Comparison of ENCODE assay signal across 8 cellular contexts in the genomic region with DNA sequence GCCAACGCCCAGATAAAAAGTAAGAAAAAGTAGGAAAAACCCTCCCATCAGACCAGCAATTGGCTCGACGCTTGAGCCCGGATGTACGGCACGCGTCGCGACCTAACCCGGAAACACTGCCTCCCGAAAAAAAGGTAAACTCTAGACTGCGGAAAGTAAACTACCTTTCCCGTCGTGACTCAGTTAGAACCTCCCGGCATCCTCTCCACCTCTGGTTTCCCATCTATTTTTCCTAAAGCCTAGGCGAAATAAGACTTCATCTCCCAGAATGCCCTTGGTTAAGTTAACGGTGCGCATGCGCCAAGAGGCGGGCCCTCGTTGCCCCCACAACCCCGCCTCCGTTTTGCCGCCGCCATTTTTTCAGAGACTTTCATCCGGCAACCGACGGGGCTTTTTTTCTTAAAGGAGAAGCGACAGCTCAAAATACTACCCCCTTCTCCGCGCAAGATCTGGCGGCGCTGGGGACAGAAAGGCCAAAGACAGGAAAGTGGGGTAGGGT.
A peak's percentile ranks its signal among the peaks of the same experiment; 100 is the strongest.
DNase-seq lines count a peak whose midpoint lies in the region; ATAC-seq lines count a peak whose summit lies in the region.

No MANE protein-coding gene starts in this region.

- H3K9me3 Mint-ChIP-seq in memory B cell, result no peaks in the 10 kb centered on the region

- H3K4me3 Mint-ChIP-seq in memory B cell, result peak overlapping the region; percentile 96

- peak overlapping the region; percentile 100 for H3K27ac Mint-ChIP-seq in memory B cell

- 0 out of 2 replicates have a peak, but pooled peaks cover 7% of the 10 kb centered on the region for H3K36me3 ChIP-seq in HUES48 (ENCODE audit: control insufficient read depth, insufficient read depth, low read length)
- no peaks in the 10 kb centered on the region for H3K36me3 ChIP-seq in endocrine pancreas (ENCODE audit: control insufficient read depth, insufficient read depth, low read length)

- H3K4me1 ChIP-seq in HUES48 (ENCODE audit: control insufficient read depth, insufficient read depth, low read length) (0 out of 2 replicates have a peak, but pooled peaks cover 12% of the 10 kb centered on the region), endocrine pancreas (ENCODE audit: control insufficient read depth, insufficient read depth, low read length) (peaks cover 28% of the 10 kb centered on the region)

- H3K36me3 Mint-ChIP-seq in memory B cell, result peaks cover 1% of the 10 kb centered on the region

- H3K9me3 ChIP-seq in HUES48 (ENCODE audit: control insufficient read depth, insufficient read depth, low read length) (no peaks in the 10 kb centered on the region), endocrine pancreas (ENCODE audit: control insufficient read depth, low read length) (no peaks in the 10 kb centered on the region)

- peak overlapping the region; percentile 99 for H3K9ac ChIP-seq in HUES48 (ENCODE audit: low read depth, low read length)
- H3K9ac ChIP-seq in endocrine pancreas (ENCODE audit: control insufficient read depth, insufficient read depth, low read length), result peak overlapping the region; percentile 98

- peaks cover 37% of the 10 kb centered on the region for H3K4me1 Mint-ChIP-seq in memory B cell

- ATAC-seq in memory B cell (ENCODE audit: low read depth) (peak; percentile 9), HG02840 (IDR thresholded peaks at IDR 0.05; ENCODE audit: low FRiP score, unreplicated experiment) (no peak)

- H3K27me3 Mint-ChIP-seq in memory B cell, result no peaks in the 10 kb centered on the region

- H3K27me3 ChIP-seq in HUES48 (ENCODE audit: control insufficient read depth, insufficient read depth, low read length) (no peaks in the 10 kb centered on the region), endocrine pancreas (ENCODE audit: control insufficient read depth, insufficient read depth, low read length) (no peaks in the 10 kb centered on the region)

- DNase-seq in DMS79 (lab: John Stamatoyannopoulos, UW) (peak; percentile 97), NOMO-1 treated with dmso at 0.1 percent for 144 hours (lab: John Stamatoyannopoulos, UW; ENCODE audit: unreplicated experiment) (peak; percentile 98), memory B cell (ENCODE audit: low spot score in 2 of 2) (peak; percentile 89 to 92)
- DNase-seq in activated CD8-positive, alpha-beta memory T cell treated with anti-CD3 and anti-CD28 coated beads, Interleukin-2, amount 50 U/mL, for 4 hours, result peak; percentile 90
- peak; percentile 90 for DNase-seq in stimulated activated CD8-positive, alpha-beta memory T cell treated with anti-CD3 and anti-CD28 coated beads, Interleukin-12 subunit alpha, Interleukin-12 subunit beta, amount 100 ng/mL, for 1 hour (ENCODE audit: low read depth)

- peak overlapping the region; percentile 99 for H3K27ac ChIP-seq in HUES48 (ENCODE audit: low read depth, low read length)

- H3K4me3 ChIP-seq in HUES48 (ENCODE audit: low read depth, low read length) (peak overlapping the region; percentile 95), endocrine pancreas (ENCODE audit: control insufficient read depth, insufficient read depth, low read length) (peak overlapping the region; percentile 73)
